In the genomic region with DNA sequence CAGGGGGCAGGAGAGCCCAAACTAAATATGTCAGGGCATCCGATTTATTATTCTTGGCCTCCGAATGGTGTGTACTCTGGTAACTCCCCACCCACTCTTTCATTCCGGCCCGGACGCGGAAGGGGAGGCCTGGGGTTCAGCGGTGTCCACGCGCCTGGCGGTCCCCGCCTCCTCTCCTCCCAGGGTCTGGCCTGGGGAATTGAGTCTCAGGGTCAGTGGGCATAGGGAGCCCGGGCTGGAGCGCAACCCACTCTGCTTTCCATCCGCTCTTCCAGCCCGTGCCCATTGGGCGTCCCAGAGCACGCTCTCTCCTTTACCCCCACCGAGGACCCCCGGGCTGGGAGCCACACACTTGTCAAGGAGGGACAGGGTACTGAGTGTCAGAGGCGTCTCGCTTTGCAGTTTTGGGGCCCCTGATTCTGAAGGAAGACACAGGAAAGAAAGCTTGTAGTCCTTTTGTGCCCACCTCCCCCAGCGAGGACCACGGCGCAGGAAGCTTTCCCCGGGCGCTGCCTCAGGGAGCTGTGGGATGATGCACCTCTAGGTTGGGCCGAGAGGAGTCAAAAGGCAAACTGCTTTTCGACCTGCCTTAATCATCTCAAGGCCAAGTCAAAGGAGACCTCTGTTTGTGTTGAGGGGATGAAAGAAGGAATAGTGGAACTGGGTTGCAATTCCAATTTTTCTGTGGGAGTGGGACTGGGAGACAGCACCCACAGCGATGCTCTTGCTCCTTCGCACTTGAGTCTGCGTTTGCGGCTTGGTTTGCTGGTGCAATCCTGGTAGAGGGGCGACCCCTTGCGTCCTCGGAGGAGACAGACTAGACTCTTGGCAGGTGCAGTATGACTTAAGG, we compare ENCODE assay signal across 8 cellular contexts. TPM values are rescaled to one million over a fixed set of nuclear protein-coding genes. Genes with fewer than 3 reads are reported as not detected.
A peak's percentile ranks its signal among the peaks of the same experiment; 100 is the strongest.
DNase-seq lines count a peak whose midpoint lies in the region; ATAC-seq and TF ChIP-seq lines count a peak whose summit lies in the region.

No MANE protein-coding gene starts in this region.

- WGBS in adipose tissue, 3 donors, result 3 to 4% (median 3%) methylated on average over 35 of the region's 35 CpGs
- 6% methylated on average over 35 of the region's 35 CpGs for WGBS in heart right ventricle, 2 donors
- WGBS in prostate gland, result 3% methylated on average over 35 of the region's 35 CpGs

- TF ChIP-seq POLR2A in prostate gland (IDR thresholded peaks at IDR 0.05), result no peak

- intact Hi-C loops in heart right ventricle (cut with DNase I) (loop anchor here in 9 of 10 donors (2.0 to 10.0 kb wide), 6 partner anchors 314 to 1126 kb away; no protein-coding TSS in a partner anchor), prostate gland (cut with DNase I) (no loop called here)

- H3K4me1 ChIP-seq in heart right ventricle (peaks cover 4 to 31% (median 25%) of the 10 kb centered on the region in 9 donors), prostate gland (replicated peaks) (no peaks in the 10 kb centered on the region)

- H3K4me3 ChIP-seq in heart right ventricle (peak overlapping the region in 7 of 10 donors; percentile 31 to 60 (median 57)), prostate gland (peak overlapping the region; percentile 37 to 40)

- in situ Hi-C loops in SK-MEL-5 (cut with HindIII; ENCODE audit: low pct_unique_long_range_greater_than_20kb, low sequenced_read_pairs), result no loop called here

- H3K36me3 ChIP-seq in heart right ventricle, result no peaks in the 10 kb centered on the region
- H3K36me3 ChIP-seq in prostate gland, result no peaks in the 10 kb centered on the region

- peak; percentile 88 for TF ChIP-seq CTCF in GM10266 (IDR thresholded peaks at IDR 0.05; ENCODE audit: control insufficient read depth, insufficient read depth, low read depth, missing control alignments)
- peak; percentile 81 for TF ChIP-seq CTCF in LNCAP (IDR thresholded peaks at IDR 0.05)
- peak in 8 of 9 donors; percentile 37 to 80 (median 72) for TF ChIP-seq CTCF in heart right ventricle (IDR thresholded peaks at IDR 0.05)
- TF ChIP-seq CTCF in prostate gland (IDR thresholded peaks at IDR 0.05), result peak; percentile 15 to 63 (median 50)

- H3K27me3 ChIP-seq in heart right ventricle (peaks cover 10 to 96% (median 68%) of the 10 kb centered on the region in 7 donors), prostate gland (replicated peaks; ENCODE audit: insufficient read depth) (peaks cover 5% of the 10 kb centered on the region)

- peak overlapping the region; percentile 45 for H3K27ac ChIP-seq in adipose tissue (ENCODE audit: low read depth, low read length)
- H3K27ac ChIP-seq in heart right ventricle, result no peak overlapping the region
- H3K27ac ChIP-seq in prostate gland, result peak overlapping the region; percentile 45

- DNase-seq in GM10266 (ENCODE audit: extremely low spot score) (peak; percentile 83), HCEC 1CT (peak; percentile 71), SK-MEL-5 (ENCODE audit: low read depth, low spot score) (peak; percentile 75), heart right ventricle (peak; percentile 60 to 64), prostate gland (ENCODE audit: low spot score) (peak; percentile 36), NCI-H2196 (lab: John Stamatoyannopoulos, UW; ENCODE audit: unreplicated experiment) (no peak)

- H3K9me3 ChIP-seq in heart right ventricle, result no peaks in the 10 kb centered on the region
- no peaks in the 10 kb centered on the region for H3K9me3 ChIP-seq in prostate gland

- peak; percentile 54 to 87 (median 83) for ATAC-seq in heart right ventricle

RNA-seq across cellular contexts. Expression of gene RSPO3, which starts 2.5 kb away (rescaled TPM):
- not detected in 2 replicates for total RNA-seq in SK-MEL-5 (2014; rRNA removed; shearing (Covaris generic))
- polyA plus RNA-seq in SK-MEL-5 (2015; cell fraction: cytosol; rRNA removed), result not detected in 2 replicates
- polyA plus RNA-seq in SK-MEL-5 (2015; cell fraction: nucleus; rRNA removed), result not detected in 2 replicates
- polyA plus RNA-seq in adipose tissue, result 10 to 100 TPM in 2 of 3 donors, 1 to 10 TPM in 1; 1.3 to 68.6 (median 27.6) TPM
- under 1 TPM in 9 of 10 donors, not detected in 1; 0.21 to 0.64 (median 0.37) TPM for total RNA-seq in heart right ventricle
- polyA plus RNA-seq in heart right ventricle, result under 1 TPM; 0.20 to 0.73 TPM
- 1 to 10 TPM; 1.9 to 4.8 TPM for total RNA-seq in prostate gland

Comparison
In these comparisons a context has a peak if more than half of its experiments do, and no peak if none do; other contexts are left out.
1. H3K27ac ChIP-seq: peak in adipose tissue (single experiment) and prostate gland (2 of 2); none in heart right ventricle (0 of 10).
2. Peak in every context shown above with its lines, with median percentiles within 50 percentile points of each other: CTCF ChIP-seq.